8 cellular contexts compared by ENCODE assay signal in genomic region chr6:121849477-121849876, GRCh38.
DNase-seq lines count a peak whose midpoint lies in the region; ATAC-seq and TF ChIP-seq lines count a peak whose summit lies in the region.

No MANE protein-coding gene starts in this region.

- DNase-seq in Calu3 (peak; percentile 79), NCI-H2029 treated with DMSO at 0.1 percent for 48 hours (lab: John Stamatoyannopoulos, UW) (peak; percentile 4), hepatic stellate cell (ENCODE audit: low spot score) (peak; percentile 40), NCI-H187 treated with DMSO at 0.1 percent for 48 hours (lab: John Stamatoyannopoulos, UW) (no peak)
- no peak for DNase-seq in activated naive CD8-positive, alpha-beta T cell treated with anti-CD3 and anti-CD28 coated beads, Interleukin-2, amount 10 ng/mL, durations not matched to agents 7 days and 5 days
- peak in 2 of 3 donors; percentile 5 to 7 for DNase-seq in stimulated activated CD4-positive, alpha-beta T cell treated with anti-CD3 and anti-CD28 coated beads, TNF-alpha, amount 100 ng/mL, for 48 hours (ENCODE audit: low read depth in 3 of 3)

- ATAC-seq in GM18870 (IDR thresholded peaks at IDR 0.05; ENCODE audit: unreplicated experiment) = peak; percentile 92
- ATAC-seq in HG03025 (IDR thresholded peaks at IDR 0.05; ENCODE audit: low FRiP score, unreplicated experiment) = peak; percentile 65
- peak; percentile 74 for ATAC-seq in activated naive CD8-positive, alpha-beta T cell treated with anti-CD3 and anti-CD28 coated beads, Interleukin-2, amount 10 ng/mL, durations not matched to agents 7 days and 5 days (ENCODE audit: low read depth)

- TF ChIP-seq CTCF in Calu3 (IDR thresholded peaks at IDR 0.05; ENCODE audit: unreplicated experiment) = peak; percentile 76

- no peaks in the 10 kb centered on the region for H3K9me3 Mint-ChIP-seq in Calu3 (ENCODE audit: low read depth, unreplicated experiment)
- H3K9me3 Mint-ChIP-seq in activated naive CD8-positive, alpha-beta T cell treated with anti-CD3 and anti-CD28 coated beads, Interleukin-2, amount 10 ng/mL, durations not matched to agents 7 days and 5 days = no peaks in the 10 kb centered on the region

- H3K27me3 Mint-ChIP-seq in Calu3 (ENCODE audit: unreplicated experiment) = no peaks in the 10 kb centered on the region
- peaks cover 8% of the 10 kb centered on the region for H3K27me3 Mint-ChIP-seq in activated naive CD8-positive, alpha-beta T cell treated with anti-CD3 and anti-CD28 coated beads, Interleukin-2, amount 10 ng/mL, durations not matched to agents 7 days and 5 days

- no peaks in the 10 kb centered on the region for H3K4me1 Mint-ChIP-seq in Calu3 (ENCODE audit: low read depth, unreplicated experiment)
- H3K4me1 Mint-ChIP-seq in activated naive CD8-positive, alpha-beta T cell treated with anti-CD3 and anti-CD28 coated beads, Interleukin-2, amount 10 ng/mL, durations not matched to agents 7 days and 5 days = no peaks in the 10 kb centered on the region

- CTCF ChIA-PET in Calu3 (lab: Charles Lee) = interaction anchor here (0.7 to 1.5 kb wide), 5 partner anchors 414 to 447 kb away, joined by 3 read pairs; partner anchors contain the start of gene GJA1

- no peak overlapping the region for H3K4me3 Mint-ChIP-seq in Calu3 (ENCODE audit: low read depth, unreplicated experiment)
- H3K4me3 Mint-ChIP-seq in activated naive CD8-positive, alpha-beta T cell treated with anti-CD3 and anti-CD28 coated beads, Interleukin-2, amount 10 ng/mL, durations not matched to agents 7 days and 5 days = no peak overlapping the region

- no TSS peak for BruUV-seq in Calu3 (replicated peaks; lab: Mats Ljungman, UMichigan)

- no peak overlapping the region for H3K27ac Mint-ChIP-seq in Calu3 (ENCODE audit: unreplicated experiment)
- H3K27ac Mint-ChIP-seq in activated naive CD8-positive, alpha-beta T cell treated with anti-CD3 and anti-CD28 coated beads, Interleukin-2, amount 10 ng/mL, durations not matched to agents 7 days and 5 days = no peak overlapping the region

- POLR2A ChIA-PET in activated naive CD8-positive, alpha-beta T cell treated with anti-CD3 and anti-CD28 coated beads, Interleukin-2, amount 10 ng/mL, durations not matched to agents 7 days and 5 days (lab: Charles Lee) = no interaction called here

- H3K36me3 Mint-ChIP-seq in Calu3 (ENCODE audit: insufficient read depth, unreplicated experiment) = no peaks in the 10 kb centered on the region
- H3K36me3 Mint-ChIP-seq in activated naive CD8-positive, alpha-beta T cell treated with anti-CD3 and anti-CD28 coated beads, Interleukin-2, amount 10 ng/mL, durations not matched to agents 7 days and 5 days = no peaks in the 10 kb centered on the region

- intact Hi-C loops in Calu3 (cut with micrococcal nuclease; ENCODE audit: unreplicated experiment) = loop anchor here (1.0 to 10.0 kb wide), 6 partner anchors 165 to 495 kb away; no protein-coding TSS in a partner anchor

Comparison
In these comparisons a context has a peak if more than half of its experiments do, and no peak if none do; other contexts are left out.
1. DNase-seq: peak in Calu3 (single experiment), NCI-H2029 treated with DMSO at 0.1 percent for 48 hours (single experiment), hepatic stellate cell (single experiment) and stimulated activated CD4-positive, alpha-beta T cell treated with anti-CD3 and anti-CD28 coated beads, TNF-alpha, amount 100 ng/mL, for 48 hours (2 of 3); none in activated naive CD8-positive, alpha-beta T cell treated with anti-CD3 and anti-CD28 coated beads, Interleukin-2, amount 10 ng/mL, durations not matched to agents 7 days and 5 days (single experiment) and NCI-H187 treated with DMSO at 0.1 percent for 48 hours (single experiment).
2. Peak in every context shown above with its lines, with median percentiles within 50 percentile points of each other: ATAC-seq.